ENCODE assay signal across 23 cellular contexts in genomic region chr16:47916266-47916665, GRCh38.
A peak's percentile ranks its signal among the peaks of the same experiment; 100 is the strongest.
DNase-seq lines count a peak whose midpoint lies in the region; ATAC-seq and TF ChIP-seq lines count a peak whose summit lies in the region.
"Had no signal": no experiment of that assay in that cellular context is flagged by ENCODE, and none has a peak within 500 bp of the region (broad histone marks: within the 10 kb centered on the region; RNA-seq: fewer than 3 reads in every experiment).

No MANE protein-coding gene starts in this region.

- in situ Hi-C loops in gastrocnemius medialis (cut with MboI; ENCODE audit: low sequenced_read_pairs in 4 of 4) = no loop called here

- H3K79me1 ChIP-seq in mesenchymal stem cell (replicated peaks; ENCODE audit: low read length, poor library complexity, severe bottlenecking) = no peaks in the 10 kb centered on the region

- no peak overlapping the region for H3K14ac ChIP-seq in mesenchymal stem cell (ENCODE audit: low read length in 2 of 2)

- WGBS in mesenchymal stem cell = 35% methylated on average over 2 of the region's 2 CpGs

- no peak for TF ChIP-seq CTCF in gastrocnemius medialis (IDR thresholded peaks at IDR 0.05 in 4 of 5, conservative IDR thresholded peaks at IDR 0.05 in 1 of 5)

- no peak overlapping the region for H2AK5ac ChIP-seq in mesenchymal stem cell (ENCODE audit: low read length, severe bottlenecking)

- no peak overlapping the region for H3K4me2 ChIP-seq in mesenchymal stem cell (ENCODE audit: low read length, poor library complexity, severe bottlenecking)
- H3K4me2 ChIP-seq: GM23338 had no signal

- H3K27me3 ChIP-seq in mesenchymal stem cell (ENCODE audit: control insufficient read depth in 1 of 2, insufficient read depth in 1 of 2, low read length in 2 of 2) (no peaks in the 10 kb centered on the region), gastrocnemius medialis (no peaks in the 10 kb centered on the region)
- H3K27me3 ChIP-seq: BE2C had no signal

- no peaks in the 10 kb centered on the region for H3K36me3 ChIP-seq in mesenchymal stem cell (ENCODE audit: control insufficient read depth in 1 of 2, insufficient read depth in 2 of 2, low read depth in 1 of 2, low read length in 2 of 2)
- H3K36me3 ChIP-seq in gastrocnemius medialis = no peaks in the 10 kb centered on the region
- H3K36me3 ChIP-seq: BE2C, HAP-1 had no signal

- no peak overlapping the region for H2BK12ac ChIP-seq in mesenchymal stem cell (ENCODE audit: low read length in 2 of 2)

- no peak overlapping the region for H2BK120ac ChIP-seq in mesenchymal stem cell (ENCODE audit: low read depth, low read length)

- no peak overlapping the region for H4K8ac ChIP-seq in mesenchymal stem cell (ENCODE audit: low read length)

- intact Hi-C loops in posterior cingulate gyrus (cut with DNase I) (no loop called here), gastrocnemius medialis (cut with DNase I; ENCODE audit: low total_unique reads) (no loop called here)

- H2AFZ ChIP-seq in mesenchymal stem cell (ENCODE audit: low read depth, low read length) = no peak overlapping the region
- H2AFZ ChIP-seq: GM23338 had no signal

- H3K4me1 ChIP-seq in mesenchymal stem cell (ENCODE audit: control insufficient read depth, insufficient read depth, low read depth, low read length) (no peaks in the 10 kb centered on the region), gastrocnemius medialis (no peaks in the 10 kb centered on the region)
- H3K4me1 ChIP-seq: BE2C, HAP-1 had no signal

- H3K9me3 ChIP-seq in mesenchymal stem cell (ENCODE audit: control insufficient read depth, low read length) (no peaks in the 10 kb centered on the region), gastrocnemius medialis (no peaks in the 10 kb centered on the region)
- H3K9me3 ChIP-seq: BE2C, HAP-1 had no signal

- DNase-seq in EH (ENCODE audit: low read depth) = peak; percentile 16
- DNase-seq in NCI-H774 (lab: John Stamatoyannopoulos, UW) = peak; percentile 1
- DNase-seq in astrocyte of the hippocampus (ENCODE audit: low read depth, low spot score) = peak; percentile 21
- peak; percentile 65 for DNase-seq in mesenchymal stem cell
- no peak for DNase-seq in stimulated activated CD4-positive, alpha-beta T cell treated with anti-CD3 and anti-CD28 coated beads, Interleukin-4, amount 100 ng/mL, for 24 hours
- no peak for DNase-seq in posterior cingulate gyrus
- no peak for DNase-seq in gastrocnemius medialis
- no peak for DNase-seq in activated T-cell treated with anti-CD3 and anti-CD28 coated beads, Interleukin-2, amount 50 U/mL, for 1 hour
- DNase-seq: BE2C, DMS79 treated with DMSO at 0.1 percent for 48 hours, NCI-H1105, NCI-H146, NCI-H2081, NCI-H2171, NCI-H345, NCI-H524, NCI-H82, SHP77 treated with DMSO at 0.1 percent for 48 hours had no signal

- no peak for TF ChIP-seq POLR2A in gastrocnemius medialis (IDR thresholded peaks at IDR 0.05)

- H3K27ac ChIP-seq in mesenchymal stem cell (ENCODE audit: low read length, poor library complexity, severe bottlenecking) = no peak overlapping the region
- no peak overlapping the region for H3K27ac ChIP-seq in gastrocnemius medialis
- H3K27ac ChIP-seq: RWPE1, SK-N-MC had no signal

- no peak for ATAC-seq in gastrocnemius medialis
- ATAC-seq: GM23338, K562 had no signal

- H3K9ac ChIP-seq in mesenchymal stem cell (ENCODE audit: low read length) = no peak overlapping the region

- H3K18ac ChIP-seq in mesenchymal stem cell (ENCODE audit: low read depth in 1 of 2, low read length in 2 of 2) = no peak overlapping the region

- no peak overlapping the region for H3K23ac ChIP-seq in mesenchymal stem cell (ENCODE audit: low read length in 2 of 2)

- no peak overlapping the region for H2BK5ac ChIP-seq in mesenchymal stem cell (ENCODE audit: low read depth, low read length, poor library complexity, severe bottlenecking)

- H2BK15ac ChIP-seq in mesenchymal stem cell (ENCODE audit: low read depth, poor library complexity, severe bottlenecking) = no peak overlapping the region

- H3K4me3 ChIP-seq in mesenchymal stem cell (ENCODE audit: insufficient read depth in 1 of 2, low read depth in 1 of 2, low read length in 2 of 2) (no peak overlapping the region), gastrocnemius medialis (no peak overlapping the region)
- H3K4me3 ChIP-seq: GM23338, HAP-1, K562, SK-N-MC had no signal

- H3K4ac ChIP-seq in mesenchymal stem cell (ENCODE audit: low read depth in 1 of 2, low read length in 2 of 2) = no peak overlapping the region

- H4K91ac ChIP-seq in mesenchymal stem cell (ENCODE audit: low read length) = no peak overlapping the region

Comparison
In these comparisons a context has a peak if more than half of its experiments do, and no peak if none do; other contexts are left out.
1. DNase-seq: peak in EH (single experiment), NCI-H774 (single experiment), astrocyte of the hippocampus (single experiment) and mesenchymal stem cell (single experiment); none in stimulated activated CD4-positive, alpha-beta T cell treated with anti-CD3 and anti-CD28 coated beads, Interleukin-4, amount 100 ng/mL, for 24 hours (single experiment), posterior cingulate gyrus (0 of 10), gastrocnemius medialis (0 of 2) and activated T-cell treated with anti-CD3 and anti-CD28 coated beads, Interleukin-2, amount 50 U/mL, for 1 hour (single experiment).